ENCODE assay signal across 9 cellular contexts in the genomic region with DNA sequence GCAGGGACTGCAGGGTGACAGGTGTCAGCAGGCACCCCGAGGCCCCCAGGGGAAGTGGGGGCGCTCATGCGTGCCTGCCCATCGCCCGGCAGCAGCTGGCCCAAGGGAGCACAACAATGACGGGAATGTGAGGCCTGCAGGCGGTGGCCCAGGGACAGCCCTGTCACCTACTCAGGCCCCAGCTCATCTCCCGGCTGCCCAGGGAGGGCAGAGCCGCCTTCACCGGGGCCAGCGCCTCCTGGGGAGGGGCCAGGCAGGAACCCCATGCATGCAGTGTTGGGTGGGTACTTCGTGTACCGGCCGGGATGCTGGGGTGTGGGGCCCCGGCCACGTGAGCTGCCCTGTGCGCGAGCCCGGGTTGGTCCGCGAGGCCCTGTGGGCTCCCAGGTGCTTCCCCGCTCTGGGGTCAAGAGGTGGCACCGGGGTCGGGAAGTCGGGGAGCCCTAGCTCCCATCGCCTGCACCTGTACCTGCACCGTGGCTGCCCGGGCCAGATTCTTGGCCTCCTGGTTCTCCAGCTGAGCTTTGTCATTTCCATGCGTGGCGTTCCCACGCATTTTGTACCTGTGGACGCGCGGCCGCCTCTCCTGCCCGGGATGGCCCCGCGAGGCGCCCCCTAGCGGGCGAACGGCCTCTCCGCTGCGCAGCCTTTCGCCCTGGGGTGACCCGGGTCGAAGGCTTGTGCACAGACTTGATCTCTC. TPM values are rescaled to one million over a fixed set of nuclear protein-coding genes. Genes with fewer than 3 reads are reported as not detected.
A peak's percentile ranks its signal among the peaks of the same experiment; 100 is the strongest.
DNase-seq lines count a peak whose midpoint lies in the region; ATAC-seq and TF ChIP-seq lines count a peak whose summit lies in the region.
"Had no signal": no experiment of that assay in that cellular context is flagged by ENCODE, and none has a peak within 500 bp of the region (broad histone marks: within the 10 kb centered on the region; RNA-seq: fewer than 3 reads in every experiment).

No MANE protein-coding gene starts in this region.

- no peaks in the 10 kb centered on the region for H3K9me3 ChIP-seq in thoracic aorta

- no peak overlapping the region for H3K4me3 Mint-ChIP-seq in activated T-cell treated with anti-CD3 and anti-CD28 coated beads, Interleukin-2, amount 50 U/mL, for 4 hours
- no peak overlapping the region for H3K4me3 Mint-ChIP-seq in immature natural killer cell

- no peak overlapping the region for H3K27ac Mint-ChIP-seq in immature natural killer cell
- H3K27ac Mint-ChIP-seq: CD4-positive, alpha-beta memory T cell had no signal

- peak in 1 of 2 donors; percentile 58 for ATAC-seq in activated T-cell treated with anti-CD3 and anti-CD28 coated beads, Interleukin-2, amount 50 U/mL, for 4 hours
- ATAC-seq in thoracic aorta (ENCODE audit: insufficient number of reproducible peaks, low FRiP score, low read depth): no peak
- ATAC-seq in HG02588 (IDR thresholded peaks at IDR 0.05; ENCODE audit: unreplicated experiment): no peak

- H3K27me3 ChIP-seq in thoracic aorta (replicated peaks; ENCODE audit: insufficient read depth): no peaks in the 10 kb centered on the region

- H3K4me1 ChIP-seq in thoracic aorta (ENCODE audit: control insufficient read depth in 1 of 2, low read depth in 2 of 2): peaks cover 30 to 65% of the 10 kb centered on the region in 2 donors

- H3K27ac ChIP-seq in thoracic aorta: peak overlapping the region; percentile 27 to 71

- peak overlapping the region; percentile 78 for H3K4me3 ChIP-seq in thoracic aorta

- H3K36me3 ChIP-seq in thoracic aorta: no peaks in the 10 kb centered on the region

- H3K36me3 Mint-ChIP-seq in activated T-cell treated with anti-CD3 and anti-CD28 coated beads, Interleukin-2, amount 50 U/mL, for 4 hours (ENCODE audit: insufficient read depth): no peaks in the 10 kb centered on the region
- H3K36me3 Mint-ChIP-seq in immature natural killer cell: no peaks in the 10 kb centered on the region
- H3K36me3 Mint-ChIP-seq: CD4-positive, alpha-beta memory T cell had no signal

- peak; percentile 17 to 21 for DNase-seq in activated CD4-positive, alpha-beta T cell treated with anti-CD3 and anti-CD28 coated beads for 4 hours
- DNase-seq in activated CD4-positive, alpha-beta T cell treated with anti-CD3 and anti-CD28 coated beads, Interleukin-2, amount 50 U/mL, for 4 hours: no peak
- peak; percentile 25 for DNase-seq in activated T-cell treated with anti-CD3 and anti-CD28 coated beads, Interleukin-2, amount 50 U/mL, for 4 hours
- DNase-seq in immature natural killer cell (peak in 2 of 3 donors; percentile 16 to 25), thoracic aorta (ENCODE audit: low spot score) (no peak), Ammon's horn (ENCODE audit: low spot score) (no peak), AG20443 (ENCODE audit: low spot score) (no peak)

- no peaks in the 10 kb centered on the region for H3K9me3 Mint-ChIP-seq in activated T-cell treated with anti-CD3 and anti-CD28 coated beads, Interleukin-2, amount 50 U/mL, for 4 hours
- no peaks in the 10 kb centered on the region for H3K9me3 Mint-ChIP-seq in immature natural killer cell

- H3K4me1 Mint-ChIP-seq in activated T-cell treated with anti-CD3 and anti-CD28 coated beads, Interleukin-2, amount 50 U/mL, for 4 hours (ENCODE audit: low read depth): peaks cover 6% of the 10 kb centered on the region
- H3K4me1 Mint-ChIP-seq in immature natural killer cell: peaks cover 7 to 11% of the 10 kb centered on the region in 2 donors

- H3K27me3 Mint-ChIP-seq in activated T-cell treated with anti-CD3 and anti-CD28 coated beads, Interleukin-2, amount 50 U/mL, for 4 hours (ENCODE audit: low read depth): no peaks in the 10 kb centered on the region
- peaks cover 2 to 4% (median 2%) of the 10 kb centered on the region in 3 donors for H3K27me3 Mint-ChIP-seq in immature natural killer cell (ENCODE audit: low read depth in 3 of 3)
- H3K27me3 Mint-ChIP-seq: CD4-positive, alpha-beta memory T cell had no signal

- peak; percentile 65 for TF ChIP-seq CTCF in thoracic aorta (IDR thresholded peaks at IDR 0.05)

RNA-seq across cellular contexts. Expression of a gene that starts 0.8 kb away (rescaled TPM):
- total RNA-seq in activated T-cell treated with anti-CD3 and anti-CD28 coated beads, Interleukin-2, amount 50 U/mL, for 4 hours: not detected
- not detected for polyA plus RNA-seq in immature natural killer cell
- total RNA-seq in thoracic aorta: 10 to 100 TPM; 18.3 to 33.4 TPM
- total RNA-seq: CD4-positive, alpha-beta memory T cell had no signal
- polyA plus RNA-seq: CD4-positive, alpha-beta memory T cell had no signal

RNA-seq across cellular contexts. Expression of a gene that starts 19.5 kb away (rescaled TPM):
- total RNA-seq in activated T-cell treated with anti-CD3 and anti-CD28 coated beads, Interleukin-2, amount 50 U/mL, for 4 hours: under 1 TPM; 0.13 to 0.91 (median 0.22) TPM
- 1 to 10 TPM; 4.6 to 6.2 (median 5.7) TPM for polyA plus RNA-seq in immature natural killer cell
- 1 to 10 TPM; 1.3 to 1.5 TPM for total RNA-seq in thoracic aorta
- total RNA-seq: CD4-positive, alpha-beta memory T cell had no signal
- polyA plus RNA-seq: CD4-positive, alpha-beta memory T cell had no signal

RNA-seq across cellular contexts. Expression of a gene that starts 39.2 kb away (rescaled TPM):
- total RNA-seq in activated T-cell treated with anti-CD3 and anti-CD28 coated beads, Interleukin-2, amount 50 U/mL, for 4 hours: under 1 TPM; 0.08 to 0.35 (median 0.14) TPM
- polyA plus RNA-seq in immature natural killer cell: not detected
- total RNA-seq in thoracic aorta: under 1 TPM in 1 of 2 donors, not detected in 1; 0.35 TPM
- polyA plus RNA-seq: CD4-positive, alpha-beta memory T cell had no signal

Comparison
In these comparisons a context has a peak if more than half of its experiments do, and no peak if none do; other contexts are left out.
1. DNase-seq: peak in activated CD4-positive, alpha-beta T cell treated with anti-CD3 and anti-CD28 coated beads for 4 hours (2 of 2), activated T-cell treated with anti-CD3 and anti-CD28 coated beads, Interleukin-2, amount 50 U/mL, for 4 hours (single experiment) and immature natural killer cell (2 of 3); none in activated CD4-positive, alpha-beta T cell treated with anti-CD3 and anti-CD28 coated beads, Interleukin-2, amount 50 U/mL, for 4 hours (0 of 2), thoracic aorta (single experiment), Ammon's horn (single experiment) and AG20443 (single experiment).
2. RNA of a gene that starts 0.8 kb away (total RNA-seq): 18.3 to 33.4 TPM in thoracic aorta; not detected in activated T-cell treated with anti-CD3 and anti-CD28 coated beads, Interleukin-2, amount 50 U/mL, for 4 hours; every median in the first group is over 10 times any median in the second.